Comparison of ENCODE assay signal across 12 cellular contexts in the genomic region with DNA sequence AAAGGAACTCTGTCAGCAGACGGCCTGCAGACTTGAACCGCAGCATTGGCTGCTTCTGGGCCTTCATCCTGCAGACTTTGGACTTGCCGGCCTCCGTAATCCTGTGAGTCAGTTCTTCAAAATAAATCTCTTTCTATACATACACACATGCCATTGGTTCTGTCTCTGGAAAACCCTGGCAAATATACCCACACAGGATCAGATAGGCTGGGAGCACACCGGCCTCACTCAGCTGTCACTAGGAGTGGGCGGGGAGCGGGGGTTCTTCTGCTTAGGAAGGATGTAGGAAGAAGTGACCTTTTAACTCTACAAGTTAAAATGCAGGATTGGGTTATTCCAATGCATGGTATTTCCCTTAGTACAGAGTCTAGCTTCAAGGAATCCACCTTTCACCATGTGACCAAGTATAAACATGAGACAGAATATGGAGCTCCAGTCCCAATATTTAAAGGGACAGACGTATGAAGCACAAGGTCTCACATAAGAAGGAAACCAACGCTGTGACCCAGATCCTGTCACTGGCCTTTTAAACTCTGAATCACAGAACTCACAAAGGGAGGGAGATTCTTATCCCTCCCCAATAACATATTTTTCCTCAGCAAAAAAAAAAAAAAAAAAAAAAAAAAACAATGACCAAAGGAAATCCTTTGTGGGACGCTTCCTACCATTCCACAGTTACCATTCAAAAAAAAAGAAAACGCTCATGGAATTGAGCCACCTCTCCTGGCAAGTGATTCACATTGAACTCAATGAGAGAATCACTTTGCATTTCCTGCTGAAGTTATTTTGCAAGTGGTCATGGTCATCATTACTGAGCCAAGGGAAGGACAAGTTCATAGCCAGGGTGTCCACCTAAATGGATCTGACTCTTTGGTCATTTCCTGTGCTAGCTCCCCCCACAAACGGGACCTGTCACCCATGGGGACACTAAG.
A peak's percentile ranks its signal among the peaks of the same experiment; 100 is the strongest.
DNase-seq lines count a peak whose midpoint lies in the region.
"Had no signal": no experiment of that assay in that cellular context is flagged by ENCODE, and none has a peak within 500 bp of the region (broad histone marks: within the 10 kb centered on the region; RNA-seq: fewer than 3 reads in every experiment).

No MANE protein-coding gene starts in this region.

- DNase-seq in HT1080 (ENCODE audit: low read depth) = peak; percentile 72
- DNase-seq in dermis blood vessel endothelial cell = peak; percentile 98
- DNase-seq in kidney tubule cell (ENCODE audit: low spot score) = peak; percentile 23
- DNase-seq in putamen (ENCODE audit: low spot score) = peak; percentile 4
- DNase-seq in NCI-H510A treated with DMSO at 0.1 percent for 48 hours (lab: John Stamatoyannopoulos, UW) = no peak
- no peak for DNase-seq in DMS53 treated with DMSO at 0.1 percent for 48 hours (lab: John Stamatoyannopoulos, UW; ENCODE audit: unreplicated experiment)
- DNase-seq in UCSD-AML1 (lab: John Stamatoyannopoulos, UW; ENCODE audit: unreplicated experiment) = no peak
- DNase-seq in RKO (ENCODE audit: low spot score) = no peak
- DNase-seq: activated naive CD4-positive, alpha-beta T cell treated with anti-CD3 and anti-CD28 coated beads for 36 hours; NCI-H1694; sigmoid colon; stimulated activated CD4-positive, alpha-beta T cell treated with anti-CD3 and anti-CD28 coated beads, Interleukin-4, amount 100 ng/mL, for 1 hour had no signal

Comparison
In these comparisons a context has a peak if more than half of its experiments do, and no peak if none do; other contexts are left out.
1. DNase-seq: peak in HT1080 (single experiment), dermis blood vessel endothelial cell (single experiment), kidney tubule cell (single experiment) and putamen (single experiment); none in NCI-H510A treated with DMSO at 0.1 percent for 48 hours (single experiment), DMS53 treated with DMSO at 0.1 percent for 48 hours (single experiment), UCSD-AML1 (single experiment) and RKO (single experiment).